In genomic region chr5:77491783-77492652, GRCh38 we compare ENCODE assay signal across 8 cellular contexts. TPM values are rescaled to one million over a fixed set of nuclear protein-coding genes. Genes with fewer than 3 reads are reported as not detected.
DNase-seq lines count a peak whose midpoint lies in the region; ATAC-seq and TF ChIP-seq lines count a peak whose summit lies in the region.

Gene WDR41 (minus strand): TSS chr5:77492316. CDS start chr5:77492220, 96 bp downstream.

- no peaks in the 10 kb centered on the region for H4K20me1 ChIP-seq in GM23248 (ENCODE audit: insufficient read depth)
- no peaks in the 10 kb centered on the region for H4K20me1 ChIP-seq in fibroblast of lung (ENCODE audit: control insufficient read depth, extremely low read depth, insufficient read depth, low read length)

- ATAC-seq in naive thymus-derived CD8-positive, alpha-beta T cell, result peak; percentile 88 to 89

- H3K4me3 Mint-ChIP-seq in naive thymus-derived CD8-positive, alpha-beta T cell, result peak within 1 kb of the TSS; percentile 82 to 96 (median 92)

- DNase-seq in EL, result peak; percentile 96
- DNase-seq in GM23248, result peak; percentile 97
- DNase-seq in Kasumi-1 (lab: John Stamatoyannopoulos, UW), result peak; percentile 88 to 94
- DNase-seq in RPMI8226, result peak; percentile 94
- peak; percentile 76 for DNase-seq in activated T-helper 1 cell treated with anti-CD3 and anti-CD28 coated beads, Interleukin-2, amount 50 U/mL, for 16 hours (ENCODE audit: low read depth in 1 of 2, low spot score in 1 of 2)
- DNase-seq in fibroblast of lung (ENCODE audit: low read depth in 2 of 2), result peak; percentile 96 to 97
- DNase-seq in naive thymus-derived CD8-positive, alpha-beta T cell, result peak; percentile 69 to 88 (median 84)
- DNase-seq in stimulated activated naive CD4-positive, alpha-beta T cell (lab: John Stamatoyannopoulos, UW), result peak; percentile 68 to 88 (median 76)

- H3K4me3 ChIP-seq in GM23248 (peak within 1 kb of the TSS; percentile 82), fibroblast of lung (replicated peaks in 1 of 4; ENCODE audit: control extremely low read depth in 1 of 4, insufficient read depth in 1 of 4, low read depth in 3 of 4, low read length in 4 of 4) (peak within 1 kb of the TSS; percentile 60 to 96 (median 78))

- no peaks in the 10 kb centered on the region for H3K9me2 ChIP-seq in GM23248 (ENCODE audit: insufficient read depth)

- in situ Hi-C loops in GM23248 (cut with MboI), result loop anchor here (10.0 kb wide), 1 partner anchor 347 kb away; no protein-coding TSS in a partner anchor

- H3K9ac ChIP-seq in GM23248, result peak within 1 kb of the TSS; percentile 93
- H3K9ac ChIP-seq in fibroblast of lung (ENCODE audit: insufficient read depth, low read length), result peak within 1 kb of the TSS; percentile 98

- WGBS in GM23248 (ENCODE audit: low coverage in 1 of 2, low lambda C conversion rate in 2 of 2, missing lambda C conversion rate in 2 of 2), 2 experiments, result 1% methylated on average over 73 to 83 of the region's 90 CpGs

- peaks cover 3 to 22% (median 12%) of the 10 kb centered on the region in 4 donors for H3K4me1 Mint-ChIP-seq in naive thymus-derived CD8-positive, alpha-beta T cell

- H3K27me3 Mint-ChIP-seq in naive thymus-derived CD8-positive, alpha-beta T cell, result peaks cover 7 to 26% (median 9%) of the 10 kb centered on the region in 5 donors

- H2AFZ ChIP-seq in GM23248, result peak within 1 kb of the TSS; percentile 90
- H2AFZ ChIP-seq in fibroblast of lung (ENCODE audit: low read length), result peak within 1 kb of the TSS; percentile 87

- H3K36me3 Mint-ChIP-seq in naive thymus-derived CD8-positive, alpha-beta T cell, result no peaks in the 10 kb centered on the region

- H3K9me3 Mint-ChIP-seq in naive thymus-derived CD8-positive, alpha-beta T cell, result no peaks in the 10 kb centered on the region

- H3K4me1 ChIP-seq in GM23248 (ENCODE audit: insufficient read depth), result peaks cover 15% of the 10 kb centered on the region; the same call in 1 of the 2 replicates
- H3K4me1 ChIP-seq in fibroblast of lung (ENCODE audit: control insufficient read depth, extremely low read depth, insufficient read depth, low read length), result no peaks in the 10 kb centered on the region

- no peaks in the 10 kb centered on the region for H3K9me3 ChIP-seq in GM23248 (ENCODE audit: low read depth)
- H3K9me3 ChIP-seq in fibroblast of lung (ENCODE audit: control insufficient read depth, insufficient read depth, low read depth, low read length), result no peaks in the 10 kb centered on the region

- H3K4me2 ChIP-seq in GM23248 (ENCODE audit: unreplicated experiment) (peak within 1 kb of the TSS; percentile 82), fibroblast of lung (ENCODE audit: extremely low read depth, insufficient read depth, low read length) (peak within 1 kb of the TSS; percentile 54)

- peak; percentile 76 to 91 for TF ChIP-seq CTCF in fibroblast of lung (conservative IDR thresholded peaks at IDR 0.05 in 1 of 2, IDR thresholded peaks at IDR 0.05 in 1 of 2; ENCODE audit: low read depth in 1 of 2, low read length in 2 of 2)

- H3K27ac Mint-ChIP-seq in naive thymus-derived CD8-positive, alpha-beta T cell, result peak within 1 kb of the TSS; percentile 64 to 96 (median 91)

- H3K27me3 ChIP-seq in GM23248 (replicated peaks; ENCODE audit: insufficient read depth), result no peaks in the 10 kb centered on the region
- H3K27me3 ChIP-seq in fibroblast of lung (ENCODE audit: control insufficient read depth, insufficient read depth, low read length), result no peaks in the 10 kb centered on the region

- H3K36me3 ChIP-seq in GM23248 (ENCODE audit: low read depth) (peaks cover 5% of the 10 kb centered on the region; the same call in 1 of the 2 replicates), fibroblast of lung (ENCODE audit: control insufficient read depth, insufficient read depth, low read length) (no peaks in the 10 kb centered on the region)

- no peaks in the 10 kb centered on the region for H3F3A ChIP-seq in GM23248 (ENCODE audit: insufficient read depth)

- H3K27ac ChIP-seq in GM23248 (peak within 1 kb of the TSS; percentile 91), fibroblast of lung (ENCODE audit: insufficient read depth, low read length) (peak within 1 kb of the TSS; percentile 96)

- H3K79me2 ChIP-seq in GM23248 (ENCODE audit: insufficient read depth) (peaks cover 39% of the 10 kb centered on the region), fibroblast of lung (ENCODE audit: control insufficient read depth, insufficient read depth, low read length) (peaks cover 26% of the 10 kb centered on the region)

- POLR2A ChIA-PET in naive thymus-derived CD8-positive, alpha-beta T cell (lab: Charles Lee), result interaction anchor here (0.9 to 1.7 kb wide), 7 partner anchors 20 to 802 kb away, joined by 3 to 13 read pairs (median 4); partner anchors contain the start of genes AGGF1 and AP3B1

RNA-seq across cellular contexts. Expression of gene WDR41, which starts in this region (rescaled TPM):
- 173 TPM in 2 replicates for total RNA-seq in GM23248 (2014; rRNA removed; shearing (Covaris generic))
- polyA plus RNA-seq in GM23248 (2016; fragmentation: Nextera tagmentation; extraction: Ambion mirVana) (96.9 and 103 TPM in 2 replicates), fibroblast of lung (77.6 and 116 TPM in 2 replicates)
- total RNA-seq in fibroblast of lung, result 125 and 161 TPM in 2 replicates
- polyA plus RNA-seq in fibroblast of lung (2012), result 48.4 and 67.9 TPM in 2 replicates
- polyA minus RNA-seq in fibroblast of lung (ENCODE audit: low replicate concordance), result 45.3 and 49.2 TPM in 2 replicates
- 10 to 100 TPM; 15.5 to 21.9 TPM for total RNA-seq in naive thymus-derived CD8-positive, alpha-beta T cell
- polyA plus RNA-seq in naive thymus-derived CD8-positive, alpha-beta T cell, result 10 to 100 TPM; 13.5 to 19.4 (median 14.9) TPM

Comparison
In these comparisons a context has a peak if more than half of its experiments do, and no peak if none do; other contexts are left out.
1. Peak in every context shown above with its lines: DNase-seq, ATAC-seq, H3K4me3 ChIP-seq and H3K27ac ChIP-seq.